1 cellular context compared by ENCODE assay signal in the genomic region with DNA sequence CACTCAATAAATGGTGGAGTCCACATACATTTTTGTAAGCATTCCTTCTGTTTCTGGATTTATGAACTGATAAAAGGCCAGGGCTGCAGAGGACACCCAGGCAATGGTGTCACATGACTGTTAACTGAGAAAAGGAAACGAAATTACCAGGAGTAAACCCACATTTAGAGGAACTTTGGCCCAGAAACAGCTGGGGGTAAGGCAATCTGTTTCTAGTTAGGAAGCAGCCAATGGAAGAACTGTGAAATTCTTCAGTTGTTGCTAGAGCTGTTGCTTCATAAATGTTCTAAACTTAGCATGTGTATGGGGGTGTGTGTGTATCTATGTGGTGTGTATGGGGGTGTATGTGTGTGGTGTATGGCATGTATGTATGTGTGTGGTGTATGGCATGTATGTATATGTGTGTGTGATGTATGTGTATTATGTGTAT.
TF ChIP-seq lines count a peak whose summit lies in the region.

No MANE protein-coding gene starts in this region.

TF ChIP-seq in GM23338, 12 proteins besides CTCF, POLR2A, EP300 and RAD21 (continued from another document):
- TF ChIP-seq ZNF462 (CRISPR knock-in tag; IDR thresholded peaks at IDR 0.05): no peak
- TF ChIP-seq EZH2 (IDR thresholded peaks at IDR 0.05; ENCODE audit: low read depth, unreplicated experiment): no peak
- no peak for TF ChIP-seq ETS1 (IDR thresholded peaks at IDR 0.05)
- no peak for TF ChIP-seq EZH2phosphoT487 (IDR thresholded peaks at IDR 0.05; ENCODE audit: unreplicated experiment)
- TF ChIP-seq CREB1 (CRISPR knock-in tag; IDR thresholded peaks at IDR 0.05; ENCODE audit: low read depth): no peak
- no peak for TF ChIP-seq ZNF331 (CRISPR knock-in tag; IDR thresholded peaks at IDR 0.05; ENCODE audit: low read depth)
- TF ChIP-seq ZNF114 (CRISPR knock-in tag; IDR thresholded peaks at IDR 0.05): no peak
